ENCODE assay signal across 28 cellular contexts in genomic region chr9:121454972-121455371, GRCh38. TPM values are rescaled to one million over a fixed set of nuclear protein-coding genes. Genes with fewer than 3 reads are reported as not detected.
"Had no signal": no experiment of that assay in that cellular context is flagged by ENCODE, and none has a peak within 500 bp of the region (broad histone marks: within the 10 kb centered on the region; RNA-seq: fewer than 3 reads in every experiment).

No MANE protein-coding gene starts in this region.

- H3K36me3 Mint-ChIP-seq: immature natural killer cell, WTC11 had no signal

- H3K36me3 ChIP-seq: adrenal gland, brain microvascular endothelial cell, lower lobe of right lung, pancreas, stomach, suprapubic skin, transverse colon had no signal

- H3K4me3 ChIP-seq: adrenal gland, ascending aorta, lower lobe of right lung, mucosa of descending colon, pancreas, stomach, suprapubic skin, transverse colon had no signal

- H3K27ac ChIP-seq: adrenal gland, ascending aorta, brain microvascular endothelial cell, foreskin keratinocyte, lower lobe of right lung, pancreas, stomach, suprapubic skin, transverse colon had no signal

- ATAC-seq: foreskin keratinocyte, left lobe of liver, lower lobe of right lung, mucosa of descending colon, pancreas, right cardiac atrium, WTC11 had no signal

- H3K27ac Mint-ChIP-seq: activated CD4-positive, alpha-beta memory T cell treated with anti-CD3 and anti-CD28 coated beads, Interleukin-2, amount 10 ng/mL, durations not matched to agents 7 days and 5 days; activated T-cell treated with anti-CD3 and anti-CD28 coated beads, Interleukin-2, amount 50 U/mL, for 24 hours; nephron progenitor cell; WTC11 had no signal

- H3K4me1 ChIP-seq: adrenal gland, foreskin keratinocyte, lower lobe of right lung, pancreas had no signal

- DNase-seq: activated CD4-positive, alpha-beta memory T cell treated with anti-CD3 and anti-CD28 coated beads, Interleukin-2, amount 10 ng/mL, durations not matched to agents 7 days and 5 days; activated CD4-positive, alpha-beta T cell treated with anti-CD3 and anti-CD28 coated beads for 4 hours; activated effector memory CD4-positive, alpha-beta T cell treated with anti-CD3 and anti-CD28 coated beads, Interleukin-2, amount 50 U/mL, for 16 hours; activated naive CD4-positive, alpha-beta T cell treated with anti-CD3 and anti-CD28 coated beads, Interleukin-2, amount 50 U/mL, for 16 hours; activated T-cell treated with anti-CD3 and anti-CD28 coated beads, Interleukin-2, amount 50 U/mL, for 24 hours; adrenal gland; brain microvascular endothelial cell; central memory CD4-positive, alpha-beta T cell; dermis blood vessel endothelial cell; effector memory CD4-positive, alpha-beta T cell; foreskin keratinocyte; immature natural killer cell; lower lobe of right lung; mesendoderm; mucosa of descending colon; nephron progenitor cell; pancreas; right cardiac atrium; stimulated activated CD4-positive, alpha-beta T cell treated with anti-CD3 and anti-CD28 coated beads, Interleukin-4, amount 100 ng/mL, for 24 hours; stomach; T-helper 1 cell; T-helper 9 cell; transverse colon had no signal

- H3K9me3 ChIP-seq: adrenal gland, ascending aorta, lower lobe of right lung, mucosa of descending colon, pancreas, stomach, suprapubic skin, transverse colon had no signal

- H3K27me3 ChIP-seq: adrenal gland, ascending aorta, pancreas, stomach, suprapubic skin had no signal

- H3K9me3 Mint-ChIP-seq: activated CD4-positive, alpha-beta memory T cell treated with anti-CD3 and anti-CD28 coated beads, Interleukin-2, amount 10 ng/mL, durations not matched to agents 7 days and 5 days; activated T-cell treated with anti-CD3 and anti-CD28 coated beads, Interleukin-2, amount 50 U/mL, for 24 hours; immature natural killer cell; nephron progenitor cell; WTC11 had no signal

- H3K4me3 Mint-ChIP-seq: activated CD4-positive, alpha-beta memory T cell treated with anti-CD3 and anti-CD28 coated beads, Interleukin-2, amount 10 ng/mL, durations not matched to agents 7 days and 5 days; activated T-cell treated with anti-CD3 and anti-CD28 coated beads, Interleukin-2, amount 50 U/mL, for 24 hours; nephron progenitor cell; WTC11 had no signal

RNA-seq across cellular contexts. Expression of gene GGTA1, which starts 44.7 kb away (rescaled TPM):
- total RNA-seq: activated CD4-positive, alpha-beta memory T cell treated with anti-CD3 and anti-CD28 coated beads, Interleukin-2, amount 10 ng/mL, durations not matched to agents 7 days and 5 days; foreskin keratinocyte; kidney epithelial cell; WTC11 had no signal
- polyA plus RNA-seq: foreskin keratinocyte had no signal
